1 cellular context compared by ENCODE assay signal in genomic region chr4:98604723-98605122, GRCh38.
TF ChIP-seq lines count a peak whose summit lies in the region.

No MANE protein-coding gene starts in this region.

TF ChIP-seq in WTC11, 78 proteins besides CTCF, POLR2A, EP300 and RAD21:
- no peak for TF ChIP-seq TEAD4 (CRISPR knock-in tag; IDR thresholded peaks at IDR 0.05)
- no peak for TF ChIP-seq ZNF219 (CRISPR knock-in tag; IDR thresholded peaks at IDR 0.05; ENCODE audit: borderline replicate concordance)
- no peak for TF ChIP-seq HMGXB4 (CRISPR knock-in tag; IDR thresholded peaks at IDR 0.05)
- TF ChIP-seq ZNF425 (CRISPR knock-in tag; conservative IDR thresholded peaks at IDR 0.05): no peak
- no peak for TF ChIP-seq FOXP1 (CRISPR knock-in tag; IDR thresholded peaks at IDR 0.05; ENCODE audit: borderline replicate concordance)
- no peak for TF ChIP-seq IRF2 (CRISPR knock-in tag; IDR thresholded peaks at IDR 0.05; ENCODE audit: borderline replicate concordance, low read depth)
- TF ChIP-seq ZNF317 (CRISPR knock-in tag; IDR thresholded peaks at IDR 0.05; ENCODE audit: borderline replicate concordance, low read depth): no peak
- no peak for TF ChIP-seq FOXK1 (CRISPR knock-in tag; IDR thresholded peaks at IDR 0.05)
TF ChIP-seq in WTC11: peak in this region for 0.
